17 cellular contexts compared by ENCODE assay signal in the genomic region with DNA sequence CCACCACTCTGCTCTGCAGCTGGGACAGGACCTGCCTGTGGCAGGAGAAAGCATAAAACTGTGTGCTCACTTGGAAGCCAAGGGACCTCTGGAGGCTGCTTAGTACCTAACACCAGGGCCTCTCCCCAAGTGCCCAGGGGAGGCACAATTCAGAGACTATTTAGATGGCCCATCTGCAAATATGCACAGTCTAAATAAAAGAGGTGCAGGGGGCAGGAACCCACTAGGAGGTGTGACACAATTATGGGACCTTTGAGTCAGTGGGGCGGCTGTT. TPM values are rescaled to one million over a fixed set of nuclear protein-coding genes. Genes with fewer than 3 reads are reported as not detected.
DNase-seq lines count a peak whose midpoint lies in the region; ATAC-seq and TF ChIP-seq lines count a peak whose summit lies in the region.
"Had no signal": no experiment of that assay in that cellular context is flagged by ENCODE, and none has a peak within 500 bp of the region (broad histone marks: within the 10 kb centered on the region; RNA-seq: fewer than 3 reads in every experiment).

No MANE protein-coding gene starts in this region.

- H3K27me3 ChIP-seq in cardiac muscle cell (no peaks in the 10 kb centered on the region), tibial nerve (no peaks in the 10 kb centered on the region)

- WGBS in tibial nerve, 2 donors: 70 to 77% methylated on average over 1 of the region's 1 CpG

- intact Hi-C loops in Right ventricle myocardium inferior (cut with DNase I): loop anchor here (2.0 kb wide), 2 partner anchors 110 to 292 kb away; no protein-coding TSS in a partner anchor

- peak overlapping the region; percentile 54 for H3K27ac ChIP-seq in cardiac muscle cell
- peak overlapping the region in 3 of 4 donors; percentile 16 to 82 (median 82) for H3K27ac ChIP-seq in tibial nerve

- DNase-seq in cardiac muscle cell (ENCODE audit: low read depth in 1 of 2, low spot score in 1 of 2) (no peak), Right ventricle myocardium inferior (ENCODE audit: missing footprints) (no peak), choroid plexus epithelial cell (ENCODE audit: low read depth) (no peak), osteocyte (ENCODE audit: extremely low spot score, unreplicated experiment) (no peak), tibial nerve (ENCODE audit: low spot score in 2 of 2) (no peak), endothelial cell (ENCODE audit: low spot score) (no peak), UCSD-AML1 (lab: John Stamatoyannopoulos, UW; ENCODE audit: unreplicated experiment) (no peak)
- DNase-seq: activated CD4-positive, CD25-positive, alpha-beta regulatory T cell; CD4-positive, CD25-positive, alpha-beta regulatory T cell; NCI-H1694 treated with DMSO at 0.1 percent for 48 hours; stimulated activated CD4-positive, alpha-beta T cell treated with anti-CD3 and anti-CD28 coated beads, Interleukin-12 subunit alpha, Interleukin-12 subunit beta, amount 100 ng/mL, for 4 hours; SW 1271; trophoblast cell had no signal

- ATAC-seq in Right ventricle myocardium inferior (no peak), HG02938 (IDR thresholded peaks at IDR 0.05; ENCODE audit: unreplicated experiment) (no peak)

- H3K9me3 ChIP-seq in cardiac muscle cell (ENCODE audit: low read depth) (no peaks in the 10 kb centered on the region), tibial nerve (no peaks in the 10 kb centered on the region)

- H3K9me3 Mint-ChIP-seq in osteocyte (ENCODE audit: unreplicated experiment): no peaks in the 10 kb centered on the region
- H3K9me3 Mint-ChIP-seq in endothelial cell (ENCODE audit: unreplicated experiment): no peaks in the 10 kb centered on the region
- H3K9me3 Mint-ChIP-seq: CD4-positive, CD25-positive, alpha-beta regulatory T cell; dendritic cell treated with granulocyte-macrophage colony-stimulating factor and Interleukin-4, amounts not matched to agents 40 ng/mL and 50 ng/mL, for 4 days had no signal

- H3K4me3 ChIP-seq in cardiac muscle cell: no peak overlapping the region
- H3K4me3 ChIP-seq in choroid plexus epithelial cell (ENCODE audit: low read depth, low read length): no peak overlapping the region
- no peak overlapping the region for H3K4me3 ChIP-seq in tibial nerve

- no peak overlapping the region for H3K4me3 Mint-ChIP-seq in osteocyte (ENCODE audit: unreplicated experiment)
- no peak overlapping the region for H3K4me3 Mint-ChIP-seq in endothelial cell (ENCODE audit: unreplicated experiment)
- H3K4me3 Mint-ChIP-seq: activated naive CD8-positive, alpha-beta T cell; CD4-positive, CD25-positive, alpha-beta regulatory T cell; dendritic cell treated with granulocyte-macrophage colony-stimulating factor and Interleukin-4, amounts not matched to agents 40 ng/mL and 50 ng/mL, for 4 days had no signal

- H3K36me3 Mint-ChIP-seq in osteocyte (ENCODE audit: unreplicated experiment): peaks cover 58% of the 10 kb centered on the region
- peaks cover 49% of the 10 kb centered on the region for H3K36me3 Mint-ChIP-seq in endothelial cell (ENCODE audit: low read depth, unreplicated experiment)

- no peak for TF ChIP-seq POLR2A in tibial nerve (IDR thresholded peaks at IDR 0.05)

- H3K4me1 Mint-ChIP-seq in osteocyte (ENCODE audit: unreplicated experiment) (peaks cover 63% of the 10 kb centered on the region), endothelial cell (ENCODE audit: unreplicated experiment) (no peaks in the 10 kb centered on the region)

- no peak for TF ChIP-seq EP300 in tibial nerve (IDR thresholded peaks at IDR 0.05)

- H3K4me1 ChIP-seq in cardiac muscle cell (ENCODE audit: low read depth) (peaks cover 8% of the 10 kb centered on the region), tibial nerve (peaks cover 15 to 76% (median 47%) of the 10 kb centered on the region in 4 donors)

- TF ChIP-seq CTCF in cardiac muscle cell (IDR thresholded peaks at IDR 0.05; ENCODE audit: low read depth, low read length): no peak
- TF ChIP-seq CTCF in choroid plexus epithelial cell (conservative IDR thresholded peaks at IDR 0.05; ENCODE audit: low read depth, low read length): peak; percentile 13
- no peak for TF ChIP-seq CTCF in osteocyte (IDR thresholded peaks at IDR 0.05)
- no peak for TF ChIP-seq CTCF in tibial nerve (IDR thresholded peaks at IDR 0.05)
- no peak for TF ChIP-seq CTCF in endothelial cell (IDR thresholded peaks at IDR 0.05; ENCODE audit: unreplicated experiment)

- H3K27me3 Mint-ChIP-seq in osteocyte (ENCODE audit: unreplicated experiment) (no peaks in the 10 kb centered on the region), endothelial cell (ENCODE audit: unreplicated experiment) (peaks cover 7% of the 10 kb centered on the region)
- H3K27me3 Mint-ChIP-seq: activated naive CD8-positive, alpha-beta T cell; CD4-positive, CD25-positive, alpha-beta regulatory T cell; dendritic cell treated with granulocyte-macrophage colony-stimulating factor and Interleukin-4, amounts not matched to agents 40 ng/mL and 50 ng/mL, for 4 days had no signal

- H3K27ac Mint-ChIP-seq in osteocyte (ENCODE audit: unreplicated experiment): peak overlapping the region; percentile 56
- H3K27ac Mint-ChIP-seq in endothelial cell (ENCODE audit: unreplicated experiment): no peak overlapping the region
- H3K27ac Mint-ChIP-seq: activated naive CD8-positive, alpha-beta T cell; dendritic cell treated with granulocyte-macrophage colony-stimulating factor and Interleukin-4, amounts not matched to agents 40 ng/mL and 50 ng/mL, for 4 days had no signal

- H3K36me3 ChIP-seq in cardiac muscle cell (peaks cover 45% of the 10 kb centered on the region), tibial nerve (peaks cover 4 to 83% (median 9%) of the 10 kb centered on the region in 3 donors)

RNA-seq across cellular contexts. Expression of gene EPHX3, which starts 32.6 kb away (rescaled TPM):
- total RNA-seq in cardiac muscle cell (0.70 and 1.9 TPM in 2 replicates), Right ventricle myocardium inferior (0.14 TPM), osteocyte (not detected in 2 replicates), tibial nerve (under 1 TPM in 1 of 4 donors, not detected in 3; 0.20 TPM), endothelial cell (ENCODE audit: unreplicated experiment) (1.6 TPM)
- polyA plus RNA-seq in cardiac muscle cell: 4.0 and 4.6 TPM in 2 replicates
- total RNA-seq: A172 had no signal
- polyA plus RNA-seq: CD4-positive, CD25-positive, alpha-beta regulatory T cell had no signal
